1 cellular context compared by ENCODE assay signal in genomic region chr15:63970723-63971426, GRCh38.
TF ChIP-seq lines count a peak whose summit lies in the region.

No MANE protein-coding gene starts in this region.

TF ChIP-seq in GM12878, 131 proteins besides CTCF, POLR2A, EP300 and RAD21 (continued from another document and continues in another):
- TF ChIP-seq MLLT1 (IDR thresholded peaks at IDR 0.05) (peak; percentile 88), CREB1 (IDR thresholded peaks at IDR 0.05; ENCODE audit: low read depth) (peak; percentile 41; the same call in 1 of the 2 replicates), MXI1 (IDR thresholded peaks at IDR 0.05; ENCODE audit: low read depth, low read length) (no peak), SIX5 (IDR thresholded peaks at IDR 0.05; ENCODE audit: low read depth, low read length, severe bottlenecking) (peak; percentile 13), ESRRA (IDR thresholded peaks at IDR 0.05; ENCODE audit: low read length) (no peak), IKZF1 (conservative IDR thresholded peaks at IDR 0.05) (peak; percentile 76), POLR2AphosphoS5 (IDR thresholded peaks at IDR 0.05; ENCODE audit: low read length) (no peak), NFYA (IDR thresholded peaks at IDR 0.05; ENCODE audit: borderline replicate concordance, low read depth, low read length) (no peak), ZSCAN29 (IDR thresholded peaks at IDR 0.05) (peak; percentile 60; the same call in 1 of the 2 replicates), TAF1 (IDR thresholded peaks at IDR 0.05; ENCODE audit: borderline replicate concordance, low read depth, low read length) (0 out of 2 replicates have a peak, but pooled peaks have one; percentile 10), EZH2 (IDR thresholded peaks at IDR 0.05; ENCODE audit: borderline replicate concordance, control insufficient read depth, low read depth, low read length) (no peak), E4F1 (IDR thresholded peaks at IDR 0.05; ENCODE audit: borderline replicate concordance, partially characterized antibody) (no peak), CHD2 (IDR thresholded peaks at IDR 0.05; ENCODE audit: borderline replicate concordance, low read depth, low read length) (no peak), SUZ12 (IDR thresholded peaks at IDR 0.05; ENCODE audit: unreplicated experiment) (no peak), BACH1 (IDR thresholded peaks at IDR 0.05; ENCODE audit: borderline replicate concordance) (peak; percentile 53; the same call in 1 of the 2 replicates), NR2F1 (conservative IDR thresholded peaks at IDR 0.05) (0 out of 2 replicates have a peak, but pooled peaks have one; percentile 14), ZNF24 (IDR thresholded peaks at IDR 0.05) (no peak), USF2 (IDR thresholded peaks at IDR 0.05; ENCODE audit: borderline replicate concordance, low read depth, low read length) (no peak), MTA3 (IDR thresholded peaks at IDR 0.05; ENCODE audit: borderline replicate concordance, low read length) (peak; percentile 39; the same call in 1 of the 2 replicates), CREM (IDR thresholded peaks at IDR 0.05; ENCODE audit: low read depth) (peak; percentile 10; the same call in 1 of the 2 replicates), TCF12 (IDR thresholded peaks at IDR 0.05; ENCODE audit: low read depth, low read length) (peak; percentile 8; the same call in 1 of the 2 replicates), NFIC (IDR thresholded peaks at IDR 0.05; ENCODE audit: low read depth, low read length) (peak; percentile 95), KLF5 (IDR thresholded peaks at IDR 0.05; ENCODE audit: partially characterized antibody) (peak; percentile 48), JUNB (IDR thresholded peaks at IDR 0.05) (peak; percentile 63), NRF1 (conservative IDR thresholded peaks at IDR 0.05; ENCODE audit: low read depth, low read length) (no peak), RBBP5 (conservative IDR thresholded peaks at IDR 0.05) (peak; percentile 80; the same call in 1 of the 2 replicates), POU2F2 (IDR thresholded peaks at IDR 0.05; ENCODE audit: borderline replicate concordance, low read depth, low read length) (peak; percentile 62; the same call in 1 of the 3 replicates), KDM1A (IDR thresholded peaks at IDR 0.05; ENCODE audit: borderline replicate concordance) (no peak), ZBTB33 (IDR thresholded peaks at IDR 0.05) (no peak), STAT3 (IDR thresholded peaks at IDR 0.05; ENCODE audit: low read depth, low read length) (0 out of 2 replicates have a peak, but pooled peaks have one; percentile 24), SIN3A (IDR thresholded peaks at IDR 0.05; ENCODE audit: low read depth, low read length) (no peak), STAT1 (conservative IDR thresholded peaks at IDR 0.05) (no peak), EED (IDR thresholded peaks at IDR 0.05; ENCODE audit: low read depth) (peak; percentile 96), HCFC1 (IDR thresholded peaks at IDR 0.05; ENCODE audit: low read length) (no peak), CBX3 (IDR thresholded peaks at IDR 0.05; ENCODE audit: borderline replicate concordance, low read depth) (no peak), SRF (IDR thresholded peaks at IDR 0.05; ENCODE audit: low read depth in 2 of 2, low read length in 2 of 2) (no peak), ETV6 (conservative IDR thresholded peaks at IDR 0.05 in 1 of 2, IDR thresholded peaks at IDR 0.05 in 1 of 2; ENCODE audit: borderline replicate concordance in 1 of 2, low read depth in 1 of 2) (peak in 1 of 2 experiments; percentile 39; a peak in 2 of 4 replicates), SP1 (IDR thresholded peaks at IDR 0.05; ENCODE audit: low read depth, low read length) (peak; percentile 40), JUND (IDR thresholded peaks at IDR 0.05; ENCODE audit: low read depth, low read length) (no peak), IRF4 (IDR thresholded peaks at IDR 0.05; ENCODE audit: low read depth, low read length) (peak; percentile 87), ATF2 (IDR thresholded peaks at IDR 0.05; ENCODE audit: low read length) (peak; percentile 94), DPF2 (IDR thresholded peaks at IDR 0.05) (peak; percentile 89), TBL1XR1 (IDR thresholded peaks at IDR 0.05; ENCODE audit: low read depth, low read length) (no peak), ELK1 (IDR thresholded peaks at IDR 0.05; ENCODE audit: low read depth, low read length) (no peak), CHD1 (IDR thresholded peaks at IDR 0.05; ENCODE audit: low read depth, low read length) (no peak), RELA (IDR thresholded peaks at IDR 0.05; ENCODE audit: borderline replicate concordance, partially characterized antibody) (no peak), RB1 (IDR thresholded peaks at IDR 0.05; ENCODE audit: borderline replicate concordance) (peak; percentile 24; the same call in 1 of the 2 replicates), PAX5 (IDR thresholded peaks at IDR 0.05; ENCODE audit: borderline replicate concordance, low read depth, low read length) (peak; percentile 43; the same call in 1 of the 2 replicates), ZNF207 (IDR thresholded peaks at IDR 0.05; ENCODE audit: borderline replicate concordance) (no peak), BCL3 (IDR thresholded peaks at IDR 0.05; ENCODE audit: borderline replicate concordance, insufficient read depth, low read depth, low read length, poor library complexity, severe bottlenecking) (peak; percentile 76), ZBED1 (IDR thresholded peaks at IDR 0.05; ENCODE audit: borderline replicate concordance) (0 out of 2 replicates have a peak, but pooled peaks have one; percentile 6), MYC (IDR thresholded peaks at IDR 0.05; ENCODE audit: insufficient read depth, insufficient read length, insufficient replicate concordance, low read length, severe bottlenecking) (no peak)
- TF ChIP-seq, protein P1, sequence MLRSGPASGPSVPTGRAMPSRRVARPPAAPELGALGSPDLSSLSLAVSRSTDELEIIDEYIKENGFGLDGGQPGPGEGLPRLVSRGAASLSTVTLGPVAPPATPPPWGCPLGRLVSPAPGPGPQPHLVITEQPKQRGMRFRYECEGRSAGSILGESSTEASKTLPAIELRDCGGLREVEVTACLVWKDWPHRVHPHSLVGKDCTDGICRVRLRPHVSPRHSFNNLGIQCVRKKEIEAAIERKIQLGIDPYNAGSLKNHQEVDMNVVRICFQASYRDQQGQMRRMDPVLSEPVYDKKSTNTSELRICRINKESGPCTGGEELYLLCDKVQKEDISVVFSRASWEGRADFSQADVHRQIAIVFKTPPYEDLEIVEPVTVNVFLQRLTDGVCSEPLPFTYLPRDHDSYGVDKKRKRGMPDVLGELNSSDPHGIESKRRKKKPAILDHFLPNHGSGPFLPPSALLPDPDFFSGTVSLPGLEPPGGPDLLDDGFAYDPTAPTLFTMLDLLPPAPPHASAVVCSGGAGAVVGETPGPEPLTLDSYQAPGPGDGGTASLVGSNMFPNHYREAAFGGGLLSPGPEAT (IDR thresholded peaks at IDR 0.05; ENCODE audit: low read depth) = peak; percentile 69; the same call in 1 of the 2 replicates
- TF ChIP-seq, protein P2, sequence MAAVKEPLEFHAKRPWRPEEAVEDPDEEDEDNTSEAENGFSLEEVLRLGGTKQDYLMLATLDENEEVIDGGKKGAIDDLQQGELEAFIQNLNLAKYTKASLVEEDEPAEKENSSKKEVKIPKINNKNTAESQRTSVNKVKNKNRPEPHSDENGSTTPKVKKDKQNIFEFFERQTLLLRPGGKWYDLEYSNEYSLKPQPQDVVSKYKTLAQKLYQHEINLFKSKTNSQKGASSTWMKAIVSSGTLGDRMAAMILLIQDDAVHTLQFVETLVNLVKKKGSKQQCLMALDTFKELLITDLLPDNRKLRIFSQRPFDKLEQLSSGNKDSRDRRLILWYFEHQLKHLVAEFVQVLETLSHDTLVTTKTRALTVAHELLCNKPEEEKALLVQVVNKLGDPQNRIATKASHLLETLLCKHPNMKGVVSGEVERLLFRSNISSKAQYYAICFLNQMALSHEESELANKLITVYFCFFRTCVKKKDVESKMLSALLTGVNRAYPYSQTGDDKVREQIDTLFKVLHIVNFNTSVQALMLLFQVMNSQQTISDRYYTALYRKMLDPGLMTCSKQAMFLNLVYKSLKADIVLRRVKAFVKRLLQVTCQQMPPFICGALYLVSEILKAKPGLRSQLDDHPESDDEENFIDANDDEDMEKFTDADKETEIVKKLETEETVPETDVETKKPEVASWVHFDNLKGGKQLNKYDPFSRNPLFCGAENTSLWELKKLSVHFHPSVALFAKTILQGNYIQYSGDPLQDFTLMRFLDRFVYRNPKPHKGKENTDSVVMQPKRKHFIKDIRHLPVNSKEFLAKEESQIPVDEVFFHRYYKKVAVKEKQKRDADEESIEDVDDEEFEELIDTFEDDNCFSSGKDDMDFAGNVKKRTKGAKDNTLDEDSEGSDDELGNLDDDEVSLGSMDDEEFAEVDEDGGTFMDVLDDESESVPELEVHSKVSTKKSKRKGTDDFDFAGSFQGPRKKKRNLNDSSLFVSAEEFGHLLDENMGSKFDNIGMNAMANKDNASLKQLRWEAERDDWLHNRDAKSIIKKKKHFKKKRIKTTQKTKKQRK (IDR thresholded peaks at IDR 0.05; ENCODE audit: low read depth, low read length) = no peak
